2 cellular contexts compared by ENCODE assay signal in genomic region chr1:12458571-12458970, GRCh38.
TF ChIP-seq lines count a peak whose summit lies in the region.

No MANE protein-coding gene starts in this region.

TF ChIP-seq in liver, 16 proteins besides CTCF, POLR2A, EP300 and RAD21 (continued from another document):
- TF ChIP-seq REST (IDR thresholded peaks at IDR 0.05) (no peak), HNF4A (conservative IDR thresholded peaks at IDR 0.05) (no peak), ATF3 (IDR thresholded peaks at IDR 0.05) (no peak), JUND (IDR thresholded peaks at IDR 0.05) (no peak), FOXA1 (IDR thresholded peaks at IDR 0.05) (no peak), TAF1 (conservative IDR thresholded peaks at IDR 0.05) (no peak), GABPA (IDR thresholded peaks at IDR 0.05 in 1 of 2, conservative IDR thresholded peaks at IDR 0.05 in 1 of 2) (no peak)

TF ChIP-seq in HepG2, 621 proteins besides CTCF, POLR2A, EP300 and RAD21 (continued from another document):
- TF ChIP-seq ZNF44 (CRISPR knock-in tag; IDR thresholded peaks at IDR 0.05) (no peak), ZBTB21 (CRISPR knock-in tag; IDR thresholded peaks at IDR 0.05) (no peak), CBX2 (IDR thresholded peaks at IDR 0.05; ENCODE audit: low read depth, low read length) (no peak), CBX2 (CRISPR knock-in tag; IDR thresholded peaks at IDR 0.05; ENCODE audit: low read depth) (no peak), ZSCAN5A (CRISPR knock-in tag; IDR thresholded peaks at IDR 0.05; ENCODE audit: borderline replicate concordance) (no peak), ATF7-NPFF (CRISPR knock-in tag; IDR thresholded peaks at IDR 0.05; ENCODE audit: low read depth) (no peak), NFRKB (IDR thresholded peaks at IDR 0.05) (no peak), ZNF530 (CRISPR knock-in tag; IDR thresholded peaks at IDR 0.05; ENCODE audit: low read depth) (no peak), MAFK (conservative IDR thresholded peaks at IDR 0.05 in 1 of 2, IDR thresholded peaks at IDR 0.05 in 1 of 2; ENCODE audit: low read length in 2 of 2) (no peak), NPAS2 (CRISPR knock-in tag; IDR thresholded peaks at IDR 0.05; ENCODE audit: borderline replicate concordance) (no peak), U2AF2 (IDR thresholded peaks at IDR 0.05; ENCODE audit: low read depth, low read length) (no peak), EEA1 (CRISPR knock-in tag; IDR thresholded peaks at IDR 0.05; ENCODE audit: borderline replicate concordance) (no peak), ONECUT2 (CRISPR knock-in tag; IDR thresholded peaks at IDR 0.05) (no peak)
